Comparison of ENCODE assay signal across 8 cellular contexts in the genomic region with DNA sequence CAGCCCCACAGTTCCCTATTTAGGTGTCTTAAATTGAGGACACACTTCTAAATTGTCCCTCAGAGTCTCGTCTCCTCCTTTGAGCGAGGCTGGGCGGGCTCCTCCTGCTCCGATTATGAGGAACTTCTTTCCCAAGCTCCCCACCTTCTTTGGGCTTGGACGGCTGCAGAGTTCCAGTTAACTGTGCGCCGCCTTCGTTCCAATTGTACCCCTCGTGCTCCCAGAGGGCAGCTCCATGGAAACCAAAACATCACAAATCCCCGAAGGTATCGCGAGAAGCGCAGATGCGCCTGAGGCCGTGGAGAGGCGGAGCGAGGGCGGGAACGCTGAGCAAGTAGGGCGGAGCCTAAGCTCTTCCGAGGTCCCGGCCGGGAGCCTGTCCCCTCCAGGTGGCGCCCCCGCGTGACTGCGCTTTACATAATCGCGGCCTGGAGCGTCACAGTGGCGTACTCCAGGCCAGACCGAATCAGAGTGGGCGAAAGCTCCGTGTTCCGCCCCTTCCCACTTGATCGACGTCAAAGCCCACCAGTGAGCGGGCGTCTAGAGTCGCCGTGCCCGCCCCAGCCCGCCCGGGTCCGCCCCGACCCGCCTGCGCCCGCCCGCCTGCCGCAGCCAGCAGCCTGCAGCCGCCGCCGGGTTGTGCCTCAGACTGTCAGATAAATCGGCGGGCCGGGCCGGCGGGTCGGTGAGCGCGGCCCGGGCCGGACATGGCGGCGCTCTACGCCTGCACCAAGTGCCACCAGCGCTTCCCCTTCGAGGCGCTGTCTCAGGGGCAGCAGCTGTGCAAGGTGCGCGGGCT. TPM values are rescaled to one million over a fixed set of nuclear protein-coding genes. Genes with fewer than 3 reads are reported as not detected.
DNase-seq lines count a peak whose midpoint lies in the region; ATAC-seq, FAIRE-seq and TF ChIP-seq lines count a peak whose summit lies in the region.

A gene (plus strand): TSS at position 588 of the 799 bp plus-strand sequence. CDS start 120 bp downstream, at position 708.

- peak; percentile 97 for DNase-seq in GM12892 (ENCODE audit: insufficient read length)
- DNase-seq in NCI-H1436 treated with DMSO at 0.1 percent for 48 hours (lab: John Stamatoyannopoulos, UW), result peak; percentile 99
- peak; percentile 98 to 100 (median 99) for DNase-seq in T-cell
- DNase-seq in adrenal gland, result peak; percentile 99 to 100 (median 100)
- DNase-seq in heart left ventricle, result peak; percentile 99 to 100 (median 100)
- DNase-seq in pons (ENCODE audit: low spot score), result peak; percentile 99
- peak; percentile 100 for DNase-seq in type B pancreatic cell (ENCODE audit: extremely low spot score, unreplicated experiment)

- no peaks in the 10 kb centered on the region for H3K9me3 ChIP-seq in adrenal gland (replicated peaks in 1 of 3)
- H3K9me3 ChIP-seq in heart left ventricle, result no peaks in the 10 kb centered on the region

- POLR2A ChIA-PET in T-cell (lab: Charles Lee), result interaction anchor here (0.5 to 1.7 kb wide), 14 partner anchors 43 to 1159 kb away, joined by 3 to 25 read pairs (median 6); a partner anchor contains a TSS

- peak; percentile 92 for ATAC-seq in HG02852 (IDR thresholded peaks at IDR 0.05; ENCODE audit: unreplicated experiment)
- ATAC-seq in T-cell (replicated peaks in 1 of 4), result peak; percentile 91 to 97 (median 94)
- ATAC-seq in heart left ventricle, result peak; percentile 98 to 99 (median 99)

- 2 to 28% (median 9%) methylated on average over 5 to 72 of the region's 72 CpGs for WGBS in adrenal gland, 4 donors
- WGBS in heart left ventricle, 4 donors, result 1 to 3% (median 3%) methylated on average over 26 to 72 of the region's 72 CpGs

- TF ChIP-seq POLR2A in GM12892 (IDR thresholded peaks at IDR 0.05; ENCODE audit: low read depth, low read length) (peak; percentile 59; the same call in 1 of the 2 replicates), adrenal gland (IDR thresholded peaks at IDR 0.05) (peak; percentile 90 to 94), heart left ventricle (IDR thresholded peaks at IDR 0.05) (peak; percentile 41 to 91)

- peak within 1 kb of the TSS in 3 of 4 donors; percentile 27 to 93 (median 67) for H3K4me3 ChIP-seq in adrenal gland
- peak within 1 kb of the TSS; percentile 71 to 100 (median 92) for H3K4me3 ChIP-seq in heart left ventricle

- FAIRE-seq in GM12892 (lab: Jason Lieb, UNC), result peak; percentile 99

- intact Hi-C loops in adrenal gland (cut with DNase I) (no loop called here), heart left ventricle (cut with DNase I) (loop anchor here in 7 of 10 donors (1.0 to 5.0 kb wide), 5 partner anchors 47 to 105 kb away; a partner anchor contains a TSS)

- H3K36me3 Mint-ChIP-seq in T-cell, result peaks cover 16% of the 10 kb centered on the region
- H3K36me3 Mint-ChIP-seq in type B pancreatic cell, result peaks cover 10% of the 10 kb centered on the region

- peak within 1 kb of the TSS; percentile 95 to 96 for H3K27ac Mint-ChIP-seq in T-cell
- peak within 1 kb of the TSS; percentile 95 for H3K27ac Mint-ChIP-seq in type B pancreatic cell

- H3K27ac ChIP-seq in adrenal gland, result peak within 1 kb of the TSS; percentile 54 to 91 (median 88)
- peak within 1 kb of the TSS; percentile 73 to 98 (median 93) for H3K27ac ChIP-seq in heart left ventricle

- H3K36me3 ChIP-seq in adrenal gland (replicated peaks in 1 of 2) (peaks cover 0 to 16% of the 10 kb centered on the region in 2 donors), heart left ventricle (peaks cover 0 to 34% (median 28%) of the 10 kb centered on the region in 9 donors)

- no peaks in the 10 kb centered on the region for H3K27me3 ChIP-seq in adrenal gland
- no peaks in the 10 kb centered on the region for H3K27me3 ChIP-seq in heart left ventricle

- H3K4me1 Mint-ChIP-seq in T-cell (peaks cover 23 to 28% (median 26%) of the 10 kb centered on the region in 3 donors), type B pancreatic cell (ENCODE audit: unreplicated experiment) (peaks cover 4% of the 10 kb centered on the region)

- H3K27me3 Mint-ChIP-seq in T-cell (no peaks in the 10 kb centered on the region), type B pancreatic cell (no peaks in the 10 kb centered on the region)

- TF ChIP-seq CTCF in adrenal gland (IDR thresholded peaks at IDR 0.05) (peak in 2 of 6 experiments; percentile 39 to 40), heart left ventricle (IDR thresholded peaks at IDR 0.05) (peak; percentile 29 to 85 (median 52)), type B pancreatic cell (conservative IDR thresholded peaks at IDR 0.05) (peak; percentile 40)

- CTCF ChIA-PET in T-cell (lab: Charles Lee), result interaction anchor here (0.5 to 1.7 kb wide), 13 partner anchors 8 to 1184 kb away, joined by 3 to 20 read pairs (median 4); a partner anchor contains a TSS

- H3K4me3 Mint-ChIP-seq in T-cell (peak within 1 kb of the TSS; percentile 84 to 87 (median 87)), type B pancreatic cell (peak within 1 kb of the TSS; percentile 89)

- H3K9me3 Mint-ChIP-seq in T-cell (no peaks in the 10 kb centered on the region), type B pancreatic cell (no peaks in the 10 kb centered on the region)

- H3K4me1 ChIP-seq in adrenal gland (replicated peaks in 1 of 2) (peaks cover 6 to 16% of the 10 kb centered on the region in 2 donors), heart left ventricle (peaks cover 0 to 23% (median 17%) of the 10 kb centered on the region in 12 donors)

RNA-seq across cellular contexts. Expression of the gene that starts here (rescaled TPM):
- 3.8 TPM for polyA plus RNA-seq in GM12892 (2012; ENCODE audit: missing spikeins)
- total RNA-seq in T-cell, result 10 to 100 TPM; 18.1 to 23.4 (median 21.2) TPM
- 10 to 100 TPM in 4 of 8 donors, 1 to 10 TPM in 4; 4.0 to 12.4 (median 9.8) TPM for total RNA-seq in adrenal gland
- polyA plus RNA-seq in adrenal gland, result 1 to 10 TPM; 2.9 to 7.6 (median 4.9) TPM
- total RNA-seq in heart left ventricle, result 10 to 100 TPM in 8 of 9 donors, 1 to 10 TPM in 1; 9.7 to 24.0 (median 13.5) TPM
- 1 to 10 TPM; 3.7 to 4.4 TPM for polyA plus RNA-seq in heart left ventricle
- total RNA-seq in type B pancreatic cell (ENCODE audit: low replicate concordance), result 12.3 and 14.2 TPM in 2 replicates

Comparison
In these comparisons a context has a peak if more than half of its experiments do, and no peak if none do; other contexts are left out.
1. Peak in every context shown above with its lines: DNase-seq, ATAC-seq, H3K4me3 ChIP-seq and H3K27ac ChIP-seq.
2. intact Hi-C loops: an anchor here in heart left ventricle (1.0 to 5.0 kb wide); none called in adrenal gland.